ENCODE assay signal across 1 cellular context in genomic region chr15:101070502-101071273, GRCh38.
TF ChIP-seq lines count a peak whose summit lies in the region.

No MANE protein-coding gene starts in this region.

TF ChIP-seq in HepG2, 621 proteins besides CTCF, POLR2A, EP300 and RAD21 (continued from another document and continues in another):
- TF ChIP-seq ZNF674 (CRISPR knock-in tag; IDR thresholded peaks at IDR 0.05; ENCODE audit: low read depth) (no peak), MED8 (CRISPR knock-in tag; IDR thresholded peaks at IDR 0.05; ENCODE audit: insufficient replicate concordance) (peak; percentile 88), MXI1 (IDR thresholded peaks at IDR 0.05; ENCODE audit: borderline replicate concordance, low read depth, low read length) (peak; percentile 66; the same call in 2 of the 3 replicates), ZNF24 (IDR thresholded peaks at IDR 0.05) (0 out of 2 replicates have a peak, but pooled peaks have one; percentile 47), NPAS2 (CRISPR knock-in tag; IDR thresholded peaks at IDR 0.05; ENCODE audit: borderline replicate concordance) (no peak), MXD1 (CRISPR knock-in tag; IDR thresholded peaks at IDR 0.05) (no peak), TFAP4 (IDR thresholded peaks at IDR 0.05; ENCODE audit: borderline replicate concordance, low read depth) (peak; percentile 76; the same call in 1 of the 2 replicates), ZNF235 (CRISPR knock-in tag; IDR thresholded peaks at IDR 0.05; ENCODE audit: borderline replicate concordance) (no peak), ZNF878 (CRISPR knock-in tag; IDR thresholded peaks at IDR 0.05) (no peak; the same call in 1 of the 2 replicates), ZNF326 (CRISPR knock-in tag; IDR thresholded peaks at IDR 0.05; ENCODE audit: borderline replicate concordance) (no peak), ZBTB46 (CRISPR knock-in tag; IDR thresholded peaks at IDR 0.05; ENCODE audit: borderline replicate concordance) (no peak), ZNF446 (CRISPR knock-in tag; IDR thresholded peaks at IDR 0.05) (no peak), GFI1 (CRISPR knock-in tag; IDR thresholded peaks at IDR 0.05; ENCODE audit: borderline replicate concordance) (0 out of 2 replicates have a peak, but pooled peaks have one; percentile 48), ZNF891 (CRISPR knock-in tag; IDR thresholded peaks at IDR 0.05) (no peak; the same call in 1 of the 2 replicates), SP5 (CRISPR knock-in tag; IDR thresholded peaks at IDR 0.05; ENCODE audit: borderline replicate concordance, low read depth) (peak; percentile 47), SSRP1 (CRISPR knock-in tag; IDR thresholded peaks at IDR 0.05) (peak; percentile 21; the same call in 1 of the 2 replicates), HDAC6 (IDR thresholded peaks at IDR 0.05; ENCODE audit: low read depth, low read length) (no peak), HBP1 (CRISPR knock-in tag; IDR thresholded peaks at IDR 0.05; ENCODE audit: low read depth) (peak; percentile 75; the same call in 1 of the 2 replicates), HMG20B (CRISPR knock-in tag; conservative IDR thresholded peaks at IDR 0.05) (peak; percentile 76), SMARCC2 (IDR thresholded peaks at IDR 0.05) (no peak), SRF (IDR thresholded peaks at IDR 0.05; ENCODE audit: low read depth, low read length) (peak; percentile 34; the same call in 1 of the 2 replicates), AHDC1 (CRISPR knock-in tag; IDR thresholded peaks at IDR 0.05; ENCODE audit: borderline replicate concordance) (peak; percentile 93), KLF13 (CRISPR knock-in tag; IDR thresholded peaks at IDR 0.05) (no peak), E2F1 (CRISPR knock-in tag; IDR thresholded peaks at IDR 0.05) (no peak), SIX1 (CRISPR knock-in tag; IDR thresholded peaks at IDR 0.05; ENCODE audit: borderline replicate concordance) (peak; percentile 99), FOSL1 (CRISPR knock-in tag; IDR thresholded peaks at IDR 0.05; ENCODE audit: borderline replicate concordance) (peak; percentile 66; the same call in 1 of the 2 replicates), SMC3 (IDR thresholded peaks at IDR 0.05; ENCODE audit: low read length) (peak; percentile 23; the same call in 1 of the 2 replicates), NONO (IDR thresholded peaks at IDR 0.05) (no peak), NONO (CRISPR knock-in tag; conservative IDR thresholded peaks at IDR 0.05) (peak; percentile 37; the same call in 1 of the 2 replicates), ELF3 (CRISPR knock-in tag; IDR thresholded peaks at IDR 0.05) (peak; percentile 91), HES4 (CRISPR knock-in tag; IDR thresholded peaks at IDR 0.05; ENCODE audit: borderline replicate concordance) (no peak), ZBTB26 (CRISPR knock-in tag; IDR thresholded peaks at IDR 0.05; ENCODE audit: borderline replicate concordance) (no peak), NCOR1 (IDR thresholded peaks at IDR 0.05; ENCODE audit: borderline replicate concordance, low read length) (peak; percentile 99), NFE2L2 (IDR thresholded peaks at IDR 0.05; ENCODE audit: low read length) (no peak), SMYD3 (CRISPR knock-in tag; IDR thresholded peaks at IDR 0.05) (0 out of 2 replicates have a peak, but pooled peaks have one; percentile 48), PHF20 (CRISPR knock-in tag; IDR thresholded peaks at IDR 0.05) (no peak), ZNF678 (CRISPR knock-in tag; IDR thresholded peaks at IDR 0.05) (no peak), HNRNPL (IDR thresholded peaks at IDR 0.05; ENCODE audit: low read depth, low read length) (peak; percentile 58; the same call in 1 of the 2 replicates), DPF2 (CRISPR knock-in tag; IDR thresholded peaks at IDR 0.05; ENCODE audit: borderline replicate concordance, low read depth) (peak; percentile 81), ZNF782 (CRISPR knock-in tag; IDR thresholded peaks at IDR 0.05; ENCODE audit: borderline replicate concordance) (no peak), RAD51 (IDR thresholded peaks at IDR 0.05; ENCODE audit: borderline replicate concordance) (no peak), IKZF4 (CRISPR knock-in tag; IDR thresholded peaks at IDR 0.05; ENCODE audit: borderline replicate concordance, low read depth, not compliant biosample characterization) (peak; percentile 47), KLF6 (CRISPR knock-in tag; IDR thresholded peaks at IDR 0.05) (0 out of 2 replicates have a peak, but pooled peaks have one; percentile 70), GATAD2A (CRISPR knock-in tag; IDR thresholded peaks at IDR 0.05) (peak; percentile 95), IRF2 (CRISPR knock-in tag; IDR thresholded peaks at IDR 0.05) (peak; percentile 64), PRDM10 (CRISPR knock-in tag; IDR thresholded peaks at IDR 0.05; ENCODE audit: low read depth) (0 out of 2 replicates have a peak, but pooled peaks have one; percentile 25), ZNF747 (CRISPR knock-in tag; IDR thresholded peaks at IDR 0.05; ENCODE audit: borderline replicate concordance) (no peak), ASH2L (IDR thresholded peaks at IDR 0.05; ENCODE audit: insufficient read length, low read depth, low read length) (peak; percentile 60), DNMT3B (CRISPR knock-in tag; conservative IDR thresholded peaks at IDR 0.05) (no peak), ZNF484 (CRISPR knock-in tag; IDR thresholded peaks at IDR 0.05; ENCODE audit: borderline replicate concordance, low read depth) (no peak), TAF15 (IDR thresholded peaks at IDR 0.05; ENCODE audit: low read depth, low read length, poor library complexity, severe bottlenecking) (no peak), TBX2 (CRISPR knock-in tag; IDR thresholded peaks at IDR 0.05; ENCODE audit: borderline replicate concordance) (peak; percentile 91), ZNF576 (CRISPR knock-in tag; IDR thresholded peaks at IDR 0.05) (no peak), ZNF510 (CRISPR knock-in tag; IDR thresholded peaks at IDR 0.05; ENCODE audit: low read depth) (no peak)
